Comparison of ENCODE assay signal across 1 cellular context in the genomic region with DNA sequence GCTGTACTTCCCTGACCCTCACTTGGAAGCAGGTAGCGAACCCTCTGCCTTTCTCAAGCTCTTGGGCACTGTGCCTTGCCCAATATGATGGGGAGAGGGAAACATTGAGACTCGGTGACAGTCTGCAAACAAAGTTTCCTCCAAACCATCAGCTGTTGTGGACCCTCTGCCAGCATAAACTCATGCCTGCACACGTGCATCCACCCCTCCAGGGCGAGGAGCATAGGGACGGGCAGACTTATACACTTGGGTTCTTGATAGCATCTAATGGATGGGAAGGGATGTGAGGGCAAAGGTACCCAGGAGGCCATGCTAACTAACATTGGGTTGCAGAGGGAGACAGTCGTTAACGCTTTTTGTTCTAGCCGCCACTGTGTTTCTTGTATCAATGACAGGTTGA.
TF ChIP-seq lines count a peak whose summit lies in the region.

No MANE protein-coding gene starts in this region.

TF ChIP-seq in H1, 55 proteins besides CTCF, POLR2A, EP300 and RAD21:
- TF ChIP-seq GABPA (IDR thresholded peaks at IDR 0.05; ENCODE audit: borderline replicate concordance, insufficient read depth, low read length) (no peak), KDM5A (IDR thresholded peaks at IDR 0.05; ENCODE audit: low read length) (no peak), NRF1 (IDR thresholded peaks at IDR 0.05; ENCODE audit: low read depth, low read length) (no peak)
TF ChIP-seq in H1: peak in this region for 0.
